ENCODE assay signal across 8 cellular contexts in genomic region chr20:1325173-1326030, GRCh38. TPM values are rescaled to one million over a fixed set of nuclear protein-coding genes. Genes with fewer than 3 reads are reported as not detected.
DNase-seq lines count a peak whose midpoint lies in the region; ATAC-seq, FAIRE-seq and TF ChIP-seq lines count a peak whose summit lies in the region.

No MANE protein-coding gene starts in this region.

- intact Hi-C loops in psoas muscle (cut with DNase I) = loop anchor here (1.0 to 5.0 kb wide), 3 partner anchors 67 to 142 kb away; partner anchors contain the start of genes FKBP1A (in 2 of the 2) and NSFL1C (in 1 of the 2)

- H3K36me3 ChIP-seq in right atrium auricular region = no peaks in the 10 kb centered on the region
- H3K36me3 ChIP-seq in psoas muscle (ENCODE audit: insufficient read depth in 1 of 2, low read depth in 1 of 2) = no peaks in the 10 kb centered on the region

- H3K4me1 ChIP-seq in right atrium auricular region (peaks cover 0 to 84% of the 10 kb centered on the region in 2 donors), psoas muscle (peaks cover 71% of the 10 kb centered on the region)

- H3K4me3 ChIP-seq in right atrium auricular region (peak overlapping the region; percentile 84 to 96), psoas muscle (peak overlapping the region; percentile 72)

- DNase-seq in NCI-H1694 treated with DMSO at 0.1 percent for 48 hours (lab: John Stamatoyannopoulos, UW) = peak; percentile 83
- peak; percentile 97 to 99 (median 98) for DNase-seq in T-helper 17 cell
- DNase-seq in anterior cingulate cortex (lab: John Stamatoyannopoulos, UW) = peak; percentile 40 to 97 (median 93)
- DNase-seq in right atrium auricular region (ENCODE audit: low spot score) = peak; percentile 98
- DNase-seq in psoas muscle = peak; percentile 98 to 99
- DNase-seq in urothelium cell line (ENCODE audit: low spot score) = peak; percentile 98

- ATAC-seq in GM18499 (IDR thresholded peaks at IDR 0.05; ENCODE audit: insufficient read depth, unreplicated experiment) = peak; percentile 64
- peak; percentile 89 for ATAC-seq in HG02885 (IDR thresholded peaks at IDR 0.05; ENCODE audit: poor library complexity, unreplicated experiment)
- peak; percentile 89 for ATAC-seq in T-helper 17 cell
- peak; percentile 86 to 90 (median 90) for ATAC-seq in psoas muscle

- 0% methylated on average over 55 to 56 of the region's 56 CpGs for WGBS in psoas muscle, 3 donors

- H3K27me3 ChIP-seq in right atrium auricular region (no peaks in the 10 kb centered on the region), psoas muscle (ENCODE audit: insufficient read depth in 3 of 3, low read length in 2 of 3) (no peaks in the 10 kb centered on the region)

- peak overlapping the region; percentile 99 for H3K27ac ChIP-seq in right atrium auricular region
- H3K27ac ChIP-seq in psoas muscle = peak overlapping the region; percentile 93

- TF ChIP-seq CTCF in right atrium auricular region (IDR thresholded peaks at IDR 0.05) = peak in 1 of 2 donors; percentile 35
- TF ChIP-seq CTCF in psoas muscle (IDR thresholded peaks at IDR 0.05) = no peak

- H3K4me3 Mint-ChIP-seq in T-helper 17 cell = no peak overlapping the region

- FAIRE-seq in urothelium cell line (lab: Jason Lieb, UNC) = no peak

- H3K9me3 ChIP-seq in T-helper 17 cell (ENCODE audit: control insufficient read depth, low read length, poor library complexity, severe bottlenecking) = no peaks in the 10 kb centered on the region
- no peaks in the 10 kb centered on the region for H3K9me3 ChIP-seq in right atrium auricular region
- no peaks in the 10 kb centered on the region for H3K9me3 ChIP-seq in psoas muscle

- no peaks in the 10 kb centered on the region for H3K27me3 Mint-ChIP-seq in T-helper 17 cell

- H3K4me1 Mint-ChIP-seq in T-helper 17 cell = peaks cover 27% of the 10 kb centered on the region

- peaks cover 4% of the 10 kb centered on the region for H3K36me3 Mint-ChIP-seq in T-helper 17 cell (ENCODE audit: low read depth)

- H3K27ac Mint-ChIP-seq in T-helper 17 cell = no peak overlapping the region

RNA-seq across cellular contexts. Expression of gene SDCBP2, which starts 3.5 kb away (rescaled TPM):
- 1 to 10 TPM; 1.2 to 2.3 TPM for total RNA-seq in T-helper 17 cell
- 1 to 10 TPM; 2.9 to 3.9 TPM for total RNA-seq in right atrium auricular region
- 1 to 10 TPM; 1.6 to 3.2 (median 1.9) TPM for total RNA-seq in psoas muscle
- 10 to 100 TPM in 1 of 3 donors, 1 to 10 TPM in 2; 1.9 to 10.5 (median 2.2) TPM for polyA plus RNA-seq in psoas muscle

RNA-seq across cellular contexts. Expression of gene SNPH, which starts 59.3 kb away (rescaled TPM):
- total RNA-seq in T-helper 17 cell = 1 to 10 TPM; 6.7 to 9.4 TPM
- 10 to 100 TPM in 1 of 2 donors, 1 to 10 TPM in 1; 5.0 to 10.1 TPM for total RNA-seq in right atrium auricular region
- 1 to 10 TPM; 2.7 to 9.3 (median 5.2) TPM for total RNA-seq in psoas muscle
- 1 to 10 TPM; 1.0 to 4.8 (median 2.2) TPM for polyA plus RNA-seq in psoas muscle

Comparison
In these comparisons a context has a peak if more than half of its experiments do, and no peak if none do; other contexts are left out.
1. Peak in every context shown above with its lines: DNase-seq, ATAC-seq, H3K4me3 ChIP-seq and H3K27ac ChIP-seq.